In genomic region chr16:72291531-72291981, GRCh38 we compare ENCODE assay signal across 1 cellular context.
TF ChIP-seq lines count a peak whose summit lies in the region.

No MANE protein-coding gene starts in this region.

TF ChIP-seq in WTC11, 78 proteins besides CTCF, POLR2A, EP300 and RAD21 (continued from another document):
- TF ChIP-seq NR1H2 (CRISPR knock-in tag; IDR thresholded peaks at IDR 0.05) (no peak), NR3C1 (CRISPR knock-in tag; conservative IDR thresholded peaks at IDR 0.05; ENCODE audit: low read depth) (no peak), FOXP4 (CRISPR knock-in tag; IDR thresholded peaks at IDR 0.05) (no peak), USF1 (CRISPR knock-in tag; IDR thresholded peaks at IDR 0.05) (no peak)
